Comparison of ENCODE assay signal across 23 cellular contexts in genomic region chr17:74474043-74474792, GRCh38. TPM values are rescaled to one million over a fixed set of nuclear protein-coding genes. Genes with fewer than 3 reads are reported as not detected.
DNase-seq lines count a peak whose midpoint lies in the region; ATAC-seq and TF ChIP-seq lines count a peak whose summit lies in the region.
"Had no signal": no experiment of that assay in that cellular context is flagged by ENCODE, and none has a peak within 500 bp of the region (broad histone marks: within the 10 kb centered on the region; RNA-seq: fewer than 3 reads in every experiment).

No MANE protein-coding gene starts in this region.

- POLR2A ChIA-PET in activated CD4-positive, alpha-beta T cell treated with anti-CD3 and anti-CD28 coated beads, Interleukin-2, amount 10 ng/mL, durations not matched to agents 7 days and 5 days (lab: Charles Lee): no interaction called here
- POLR2A ChIA-PET in activated CD8-positive, alpha-beta T cell treated with anti-CD3 and anti-CD28 coated beads for 36 hours (lab: Charles Lee): no interaction called here
- POLR2A ChIA-PET in naive thymus-derived CD8-positive, alpha-beta T cell (lab: Charles Lee): interaction anchor here (0.6 kb wide), 2 partner anchors 18 to 304 kb away, joined by 5 read pairs; no protein-coding TSS in a partner anchor

- H4K20me1 ChIP-seq in DND-41 (ENCODE audit: insufficient read depth, low read length): peaks cover 2% of the 10 kb centered on the region; the same call in 1 of the 2 replicates

- H3K27me3 ChIP-seq in DND-41 (ENCODE audit: insufficient read depth, low read length, poor library complexity): peaks cover 9% of the 10 kb centered on the region
- H3K27me3 ChIP-seq: ascending aorta, vagina had no signal

- peak overlapping the region; percentile 78 for H3K27ac Mint-ChIP-seq in activated CD4-positive, alpha-beta T cell treated with anti-CD3 and anti-CD28 coated beads, Interleukin-2, amount 10 ng/mL, durations not matched to agents 7 days and 5 days
- peak overlapping the region; percentile 28 for H3K27ac Mint-ChIP-seq in activated CD8-positive, alpha-beta T cell treated with anti-CD3 and anti-CD28 coated beads for 36 hours
- H3K27ac Mint-ChIP-seq in naive thymus-derived CD8-positive, alpha-beta T cell: peak overlapping the region; percentile 54 to 95 (median 78)
- H3K27ac Mint-ChIP-seq in progenitor cell of endocrine pancreas: no peak overlapping the region
- H3K27ac Mint-ChIP-seq: endodermal cell had no signal

- peaks cover 7% of the 10 kb centered on the region for H3K27me3 Mint-ChIP-seq in activated CD4-positive, alpha-beta T cell treated with anti-CD3 and anti-CD28 coated beads, Interleukin-2, amount 10 ng/mL, durations not matched to agents 7 days and 5 days
- no peaks in the 10 kb centered on the region for H3K27me3 Mint-ChIP-seq in activated CD8-positive, alpha-beta T cell treated with anti-CD3 and anti-CD28 coated beads for 36 hours
- no peaks in the 10 kb centered on the region for H3K27me3 Mint-ChIP-seq in naive thymus-derived CD8-positive, alpha-beta T cell
- no peaks in the 10 kb centered on the region for H3K27me3 Mint-ChIP-seq in progenitor cell of endocrine pancreas

- H3K4me2 ChIP-seq in DND-41 (ENCODE audit: insufficient read depth, low read length): no peak overlapping the region
- H3K4me2 ChIP-seq: A549 had no signal

- peaks cover 43% of the 10 kb centered on the region for H3K36me3 Mint-ChIP-seq in activated CD4-positive, alpha-beta T cell treated with anti-CD3 and anti-CD28 coated beads, Interleukin-2, amount 10 ng/mL, durations not matched to agents 7 days and 5 days (ENCODE audit: low read depth)
- H3K36me3 Mint-ChIP-seq in activated CD8-positive, alpha-beta T cell treated with anti-CD3 and anti-CD28 coated beads for 36 hours (ENCODE audit: low read depth): peaks cover 17% of the 10 kb centered on the region
- peaks cover 5 to 10% (median 6%) of the 10 kb centered on the region in 3 donors for H3K36me3 Mint-ChIP-seq in naive thymus-derived CD8-positive, alpha-beta T cell
- H3K36me3 Mint-ChIP-seq in progenitor cell of endocrine pancreas (ENCODE audit: insufficient read depth): peaks cover 10% of the 10 kb centered on the region

- CTCF ChIA-PET in activated CD4-positive, alpha-beta T cell treated with anti-CD3 and anti-CD28 coated beads, Interleukin-2, amount 10 ng/mL, durations not matched to agents 7 days and 5 days (lab: Charles Lee): interaction anchor here (0.6 to 1.0 kb wide), 2 partner anchors 22 to 30 kb away, joined by 3 to 4 read pairs; no protein-coding TSS in a partner anchor
- CTCF ChIA-PET in activated CD8-positive, alpha-beta T cell treated with anti-CD3 and anti-CD28 coated beads for 36 hours (lab: Charles Lee): interaction anchor here (1.5 to 1.6 kb wide), 2 partner anchors 95 to 106 kb away, joined by 4 to 6 read pairs; no protein-coding TSS in a partner anchor

- peaks cover 17% of the 10 kb centered on the region for H3K36me3 ChIP-seq in DND-41 (ENCODE audit: insufficient read depth, low read length)
- H3K36me3 ChIP-seq: ascending aorta, vagina had no signal

- H3K9me3 ChIP-seq in DND-41 (ENCODE audit: insufficient read depth, low read length, severe bottlenecking): peaks cover 15% of the 10 kb centered on the region
- H3K9me3 ChIP-seq: vagina had no signal

- H3K79me2 ChIP-seq in DND-41 (ENCODE audit: insufficient read depth, low read length): peaks cover 3% of the 10 kb centered on the region; the same call in 1 of the 2 replicates

- H3K9ac ChIP-seq in DND-41 (ENCODE audit: low read depth, low read length): no peak overlapping the region

- intact Hi-C loops in activated CD8-positive, alpha-beta T cell treated with anti-CD3 and anti-CD28 coated beads for 36 hours (cut with micrococcal nuclease): no loop called here

- H3K4me1 ChIP-seq in DND-41 (ENCODE audit: insufficient read depth, low read length): peaks cover 45% of the 10 kb centered on the region
- H3K4me1 ChIP-seq: A549, ascending aorta, vagina had no signal

- peaks cover 54% of the 10 kb centered on the region for H3K4me1 Mint-ChIP-seq in activated CD4-positive, alpha-beta T cell treated with anti-CD3 and anti-CD28 coated beads, Interleukin-2, amount 10 ng/mL, durations not matched to agents 7 days and 5 days
- H3K4me1 Mint-ChIP-seq in activated CD8-positive, alpha-beta T cell treated with anti-CD3 and anti-CD28 coated beads for 36 hours (ENCODE audit: low read depth): peaks cover 53% of the 10 kb centered on the region
- H3K4me1 Mint-ChIP-seq in naive thymus-derived CD8-positive, alpha-beta T cell: peaks cover 40 to 90% (median 62%) of the 10 kb centered on the region in 4 donors
- H3K4me1 Mint-ChIP-seq in progenitor cell of endocrine pancreas (ENCODE audit: low read depth): peaks cover 9% of the 10 kb centered on the region
- H3K4me1 Mint-ChIP-seq: endodermal cell had no signal

- no peak overlapping the region for H2AFZ ChIP-seq in DND-41 (ENCODE audit: low read depth, low read length)

- no peak overlapping the region for H3K4me3 ChIP-seq in DND-41 (ENCODE audit: low read depth in 1 of 2, low read length in 2 of 2)
- H3K4me3 ChIP-seq: A549, ascending aorta, vagina had no signal

- H3K27ac ChIP-seq in DND-41 (ENCODE audit: low read length): peak overlapping the region; percentile 13; the same call in 1 of the 2 replicates
- H3K27ac ChIP-seq: A549, ascending aorta, vagina had no signal

- no peak overlapping the region for H3K4me3 Mint-ChIP-seq in activated CD4-positive, alpha-beta T cell treated with anti-CD3 and anti-CD28 coated beads, Interleukin-2, amount 10 ng/mL, durations not matched to agents 7 days and 5 days
- no peak overlapping the region for H3K4me3 Mint-ChIP-seq in activated CD8-positive, alpha-beta T cell treated with anti-CD3 and anti-CD28 coated beads for 36 hours
- peak overlapping the region; percentile 32 to 79 (median 72) for H3K4me3 Mint-ChIP-seq in naive thymus-derived CD8-positive, alpha-beta T cell
- no peak overlapping the region for H3K4me3 Mint-ChIP-seq in progenitor cell of endocrine pancreas (ENCODE audit: low read depth)
- H3K4me3 Mint-ChIP-seq: endodermal cell had no signal

- TF ChIP-seq CTCF in DND-41 (IDR thresholded peaks at IDR 0.05; ENCODE audit: borderline replicate concordance, extremely low read depth, low read length, poor library complexity, severe bottlenecking) (no peak), progenitor cell of endocrine pancreas (IDR thresholded peaks at IDR 0.05; ENCODE audit: unreplicated experiment) (no peak)
- TF ChIP-seq CTCF in activated CD8-positive, alpha-beta T cell treated with anti-CD3 and anti-CD28 coated beads for 36 hours (IDR thresholded peaks at IDR 0.05): no peak

- ATAC-seq in DND-41 (ENCODE audit: insufficient read depth, low read depth): peak; percentile 13; the same call in 1 of the 3 replicates
- ATAC-seq in activated CD8-positive, alpha-beta T cell treated with anti-CD3 and anti-CD28 coated beads for 36 hours: peak; percentile 32
- ATAC-seq in naive thymus-derived CD8-positive, alpha-beta T cell: peak; percentile 64 to 70
- ATAC-seq: HCT116, HepG2, left lobe of liver had no signal

- peak; percentile 29 for DNase-seq in activated CD4-positive, alpha-beta T cell treated with anti-CD3 and anti-CD28 coated beads, Interleukin-2, amount 10 ng/mL, durations not matched to agents 7 days and 5 days
- DNase-seq in activated CD4-positive, alpha-beta T cell treated with anti-CD3 and anti-CD28 coated beads for 48 hours: no peak
- DNase-seq in DND-41: peak; percentile 49
- DNase-seq in activated CD8-positive, alpha-beta T cell treated with anti-CD3 and anti-CD28 coated beads for 36 hours: peak; percentile 50
- peak in 7 of 10 donors; percentile 28 to 68 (median 44) for DNase-seq in naive thymus-derived CD8-positive, alpha-beta T cell
- DNase-seq in progenitor cell of endocrine pancreas (ENCODE audit: low spot score, unreplicated experiment): no peak
- DNase-seq in H4 (ENCODE audit: low spot score): no peak
- no peak for DNase-seq in stimulated activated CD4-positive, alpha-beta T cell treated with anti-CD3 and anti-CD28 coated beads, Interleukin-12 subunit alpha, Interleukin-12 subunit beta, amount 100 ng/mL, for 4 hours
- DNase-seq: DMS53; endodermal cell; midbrain; NCI-H1436 treated with DMSO at 0.1 percent for 48 hours; small intestine; stimulated activated CD4-positive, alpha-beta T cell treated with anti-CD3 and anti-CD28 coated beads, Interleukin-4, amount 100 ng/mL, for 4 hours had no signal

- H3K9me3 Mint-ChIP-seq in activated CD4-positive, alpha-beta T cell treated with anti-CD3 and anti-CD28 coated beads, Interleukin-2, amount 10 ng/mL, durations not matched to agents 7 days and 5 days: peaks cover 27% of the 10 kb centered on the region
- peaks cover 19% of the 10 kb centered on the region for H3K9me3 Mint-ChIP-seq in activated CD8-positive, alpha-beta T cell treated with anti-CD3 and anti-CD28 coated beads for 36 hours
- peaks cover 0 to 18% (median 3%) of the 10 kb centered on the region in 9 donors for H3K9me3 Mint-ChIP-seq in naive thymus-derived CD8-positive, alpha-beta T cell
- peaks cover 5% of the 10 kb centered on the region for H3K9me3 Mint-ChIP-seq in progenitor cell of endocrine pancreas (ENCODE audit: low read depth)

RNA-seq across cellular contexts. Expression of gene CD300A, which starts 7.8 kb away (rescaled TPM):
- total RNA-seq in activated CD4-positive, alpha-beta T cell treated with anti-CD3 and anti-CD28 coated beads, Interleukin-2, amount 10 ng/mL, durations not matched to agents 7 days and 5 days: 1 to 10 TPM; 6.7 to 6.8 TPM
- total RNA-seq in activated CD8-positive, alpha-beta T cell treated with anti-CD3 and anti-CD28 coated beads for 36 hours: 1 to 10 TPM; 2.2 to 2.4 TPM
- total RNA-seq in naive thymus-derived CD8-positive, alpha-beta T cell: 1 to 10 TPM; 5.9 to 6.3 TPM
- 10 to 100 TPM; 10.0 to 37.6 (median 14.1) TPM for polyA plus RNA-seq in naive thymus-derived CD8-positive, alpha-beta T cell
- total RNA-seq in progenitor cell of endocrine pancreas: 3.9 and 4.5 TPM in 2 replicates
- total RNA-seq in H4 (2014; rRNA removed; shearing (Covaris generic)): not detected in 2 replicates
- total RNA-seq: endodermal cell, HepG2, MCF 10A, SK-MEL-5 had no signal
- polyA plus RNA-seq: A549, HepG2 had no signal

RNA-seq across cellular contexts. Expression of gene GPRC5C, which starts 42.3 kb away (rescaled TPM):
- total RNA-seq in activated CD4-positive, alpha-beta T cell treated with anti-CD3 and anti-CD28 coated beads, Interleukin-2, amount 10 ng/mL, durations not matched to agents 7 days and 5 days: not detected
- total RNA-seq in activated CD8-positive, alpha-beta T cell treated with anti-CD3 and anti-CD28 coated beads for 36 hours: 1 to 10 TPM; 1.2 to 2.0 TPM
- not detected for total RNA-seq in naive thymus-derived CD8-positive, alpha-beta T cell
- polyA plus RNA-seq in naive thymus-derived CD8-positive, alpha-beta T cell: under 1 TPM in 1 of 3 donors, not detected in 2; 0.09 TPM
- 182 and 207 TPM in 2 replicates for total RNA-seq in progenitor cell of endocrine pancreas
- 63.4 and 78.9 TPM in 2 replicates for total RNA-seq in H4 (2014; rRNA removed; shearing (Covaris generic))

RNA-seq across cellular contexts. Expression of gene CD300LB, which starts 57.1 kb away (rescaled TPM):
- not detected for total RNA-seq in activated CD4-positive, alpha-beta T cell treated with anti-CD3 and anti-CD28 coated beads, Interleukin-2, amount 10 ng/mL, durations not matched to agents 7 days and 5 days
- total RNA-seq in activated CD8-positive, alpha-beta T cell treated with anti-CD3 and anti-CD28 coated beads for 36 hours: not detected
- not detected for total RNA-seq in naive thymus-derived CD8-positive, alpha-beta T cell
- polyA plus RNA-seq in naive thymus-derived CD8-positive, alpha-beta T cell: under 1 TPM in 1 of 3 donors, not detected in 2; 0.22 TPM
- not detected in 2 replicates for total RNA-seq in progenitor cell of endocrine pancreas
- total RNA-seq in H4 (2014; rRNA removed; shearing (Covaris generic)): not detected in 2 replicates
- total RNA-seq: ascending aorta, cerebellum, endodermal cell, HepG2, MCF 10A, SK-MEL-5 had no signal
- polyA plus RNA-seq: A549, HepG2 had no signal

Comparison
In these comparisons a context has a peak if more than half of its experiments do, and no peak if none do; other contexts are left out.
1. DNase-seq: peak in activated CD4-positive, alpha-beta T cell treated with anti-CD3 and anti-CD28 coated beads, Interleukin-2, amount 10 ng/mL, durations not matched to agents 7 days and 5 days (single experiment), DND-41 (single experiment), activated CD8-positive, alpha-beta T cell treated with anti-CD3 and anti-CD28 coated beads for 36 hours (single experiment) and naive thymus-derived CD8-positive, alpha-beta T cell (7 of 10); none in activated CD4-positive, alpha-beta T cell treated with anti-CD3 and anti-CD28 coated beads for 48 hours (single experiment), progenitor cell of endocrine pancreas (single experiment), H4 (single experiment) and stimulated activated CD4-positive, alpha-beta T cell treated with anti-CD3 and anti-CD28 coated beads, Interleukin-12 subunit alpha, Interleukin-12 subunit beta, amount 100 ng/mL, for 4 hours (single experiment).
2. H3K4me3 Mint-ChIP-seq: peak in naive thymus-derived CD8-positive, alpha-beta T cell (10 of 10); none in activated CD4-positive, alpha-beta T cell treated with anti-CD3 and anti-CD28 coated beads, Interleukin-2, amount 10 ng/mL, durations not matched to agents 7 days and 5 days (single experiment), activated CD8-positive, alpha-beta T cell treated with anti-CD3 and anti-CD28 coated beads for 36 hours (single experiment) and progenitor cell of endocrine pancreas (single experiment).
3. ATAC-seq: peak in every context shown above with its lines; median percentile 67 in naive thymus-derived CD8-positive, alpha-beta T cell; 32 in activated CD8-positive, alpha-beta T cell treated with anti-CD3 and anti-CD28 coated beads for 36 hours; 13 in DND-41.
4. RNA of gene GPRC5C, which starts 42.3 kb away (total RNA-seq): 182 to 207 TPM in progenitor cell of endocrine pancreas and 63.4 to 78.9 TPM in H4; 1.2 to 2.0 TPM in activated CD8-positive, alpha-beta T cell treated with anti-CD3 and anti-CD28 coated beads for 36 hours, not detected in naive thymus-derived CD8-positive, alpha-beta T cell and not detected in activated CD4-positive, alpha-beta T cell treated with anti-CD3 and anti-CD28 coated beads, Interleukin-2, amount 10 ng/mL, durations not matched to agents 7 days and 5 days; every median in the first group is over 10 times any median in the second.